In the genomic region with DNA sequence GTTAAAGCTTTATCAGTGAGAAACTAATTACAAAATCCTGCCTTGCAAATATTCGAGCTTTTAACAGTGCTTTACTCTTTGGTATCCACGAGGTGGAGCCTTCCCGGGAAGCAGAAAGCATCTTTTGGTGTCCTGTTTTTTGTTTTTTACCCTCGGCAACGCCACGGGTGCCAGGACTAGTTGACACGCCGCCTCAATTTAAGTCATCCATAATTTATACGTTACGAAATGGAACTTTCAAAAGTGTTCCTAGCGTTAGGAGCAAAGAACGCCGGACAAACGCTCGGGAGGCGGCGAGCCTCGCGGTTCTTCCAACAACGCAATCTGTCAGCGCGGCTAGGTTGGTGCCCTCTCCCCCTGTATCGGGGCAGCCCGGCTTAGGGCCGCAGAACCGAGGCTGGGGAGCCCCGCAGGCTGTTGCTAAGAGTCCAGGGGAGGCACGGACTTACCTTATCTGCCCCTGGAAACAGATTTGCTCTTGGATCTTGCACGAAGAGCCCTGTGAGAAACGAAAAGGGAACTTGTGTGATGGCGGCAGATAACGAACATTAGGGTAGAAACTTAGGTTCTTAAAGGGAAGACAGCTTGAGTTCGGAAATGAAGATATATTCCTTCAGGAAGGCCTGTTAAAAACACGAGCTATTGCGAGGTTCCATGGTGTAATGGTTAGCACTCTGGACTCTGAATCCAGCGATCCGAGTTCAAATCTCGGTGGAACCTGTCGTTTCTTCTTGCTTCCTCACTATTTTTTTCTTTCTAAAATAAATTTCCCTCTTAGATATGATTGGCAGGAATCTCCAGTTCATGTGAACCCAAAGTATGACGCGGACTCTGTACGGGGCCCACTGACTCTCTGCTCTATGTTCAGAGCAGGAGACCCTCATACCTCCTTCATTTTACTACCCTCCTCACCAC, we compare ENCODE assay signal across 8 cellular contexts. TPM values are rescaled to one million over a fixed set of nuclear protein-coding genes. Genes with fewer than 3 reads are reported as not detected.
DNase-seq lines count a peak whose midpoint lies in the region; ATAC-seq and TF ChIP-seq lines count a peak whose summit lies in the region.

No MANE protein-coding gene starts in this region.

- POLR2A ChIA-PET in AG04449 (lab: Yijun Ruan, JAX) = interaction anchor here (1.5 kb wide), 1 partner anchor 233 kb away, joined by 4 read pairs; no protein-coding TSS in a partner anchor
- POLR2A ChIA-PET in activated CD4-positive, alpha-beta T cell treated with anti-CD3 and anti-CD28 coated beads, Interleukin-2, amount 10 ng/mL, durations not matched to agents 7 days and 5 days (lab: Charles Lee) = no interaction called here

- TF ChIP-seq POLR2A in lower leg skin (IDR thresholded peaks at IDR 0.05) = no peak

- 1 to 2% methylated on average over 42 of the region's 42 CpGs for WGBS in lower leg skin, 2 donors

- CTCF ChIA-PET in AG04449 (lab: Yijun Ruan, JAX) = interaction anchor here (0.7 to 4.1 kb wide), 31 partner anchors 9 to 392 kb away, joined by 3 to 37 read pairs (median 3); no protein-coding TSS in a partner anchor
- CTCF ChIA-PET in activated CD4-positive, alpha-beta T cell treated with anti-CD3 and anti-CD28 coated beads, Interleukin-2, amount 10 ng/mL, durations not matched to agents 7 days and 5 days (lab: Charles Lee) = interaction anchor here (0.6 to 2.0 kb wide), 15 partner anchors 9 to 342 kb away, joined by 3 to 22 read pairs (median 3); a partner anchor contains a TSS

- ATAC-seq in GM18519 (IDR thresholded peaks at IDR 0.05; ENCODE audit: low FRiP score, unreplicated experiment) = peak; percentile 56
- peak; percentile 71 for ATAC-seq in HG03196 (IDR thresholded peaks at IDR 0.05; ENCODE audit: unreplicated experiment)

- peaks cover 37% of the 10 kb centered on the region for H3K27me3 Mint-ChIP-seq in activated CD4-positive, alpha-beta T cell treated with anti-CD3 and anti-CD28 coated beads, Interleukin-2, amount 10 ng/mL, durations not matched to agents 7 days and 5 days

- H3K27ac Mint-ChIP-seq in activated CD4-positive, alpha-beta T cell treated with anti-CD3 and anti-CD28 coated beads, Interleukin-2, amount 10 ng/mL, durations not matched to agents 7 days and 5 days = peak overlapping the region; percentile 77

- intact Hi-C loops in lower leg skin (cut with DNase I; ENCODE audit: low total_unique reads) = loop anchor here (5.0 kb wide), 1 partner anchor 937 kb away; no protein-coding TSS in a partner anchor

- H3K4me1 Mint-ChIP-seq in activated CD4-positive, alpha-beta T cell treated with anti-CD3 and anti-CD28 coated beads, Interleukin-2, amount 10 ng/mL, durations not matched to agents 7 days and 5 days = peaks cover 20% of the 10 kb centered on the region

- H3K4me3 ChIP-seq in AG04449 (ENCODE audit: low read depth, low read length) (peak overlapping the region; percentile 78), lower leg skin (ENCODE audit: low read depth, poor library complexity, severe bottlenecking) (peak overlapping the region; percentile 82)

- H3K9me3 Mint-ChIP-seq in activated CD4-positive, alpha-beta T cell treated with anti-CD3 and anti-CD28 coated beads, Interleukin-2, amount 10 ng/mL, durations not matched to agents 7 days and 5 days = no peaks in the 10 kb centered on the region

- no peaks in the 10 kb centered on the region for H3K36me3 Mint-ChIP-seq in activated CD4-positive, alpha-beta T cell treated with anti-CD3 and anti-CD28 coated beads, Interleukin-2, amount 10 ng/mL, durations not matched to agents 7 days and 5 days (ENCODE audit: low read depth)

- DNase-seq in AG04449 (ENCODE audit: low read depth, low spot score) = peak; percentile 63
- peak; percentile 75 for DNase-seq in NCI-H510A treated with DMSO at 0.1 percent for 48 hours (lab: John Stamatoyannopoulos, UW)
- DNase-seq in activated CD4-positive, alpha-beta T cell treated with anti-CD3 and anti-CD28 coated beads, Interleukin-2, amount 10 ng/mL, durations not matched to agents 7 days and 5 days = peak; percentile 57
- peak; percentile 78 for DNase-seq in ecto neural progenitor cell (ENCODE audit: low spot score)
- DNase-seq in lower leg skin (ENCODE audit: low spot score in 2 of 2) = peak; percentile 65 to 91
- peak; percentile 52 to 53 for DNase-seq in stimulated activated CD4-positive, alpha-beta T cell treated with anti-CD3 and anti-CD28 coated beads, Interleukin-4, amount 100 ng/mL, for 4 hours

- peak; percentile 76 for TF ChIP-seq CTCF in AG04449 (IDR thresholded peaks at IDR 0.05; ENCODE audit: insufficient read depth, low read length, missing control alignments)
- TF ChIP-seq CTCF in lower leg skin (IDR thresholded peaks at IDR 0.05) = no peak

- peak overlapping the region; percentile 73 for H3K4me3 Mint-ChIP-seq in activated CD4-positive, alpha-beta T cell treated with anti-CD3 and anti-CD28 coated beads, Interleukin-2, amount 10 ng/mL, durations not matched to agents 7 days and 5 days

RNA-seq across cellular contexts. Expression of a gene that starts 46.2 kb away (rescaled TPM):
- 10 to 100 TPM; 14.4 to 16.8 TPM for total RNA-seq in activated CD4-positive, alpha-beta T cell treated with anti-CD3 and anti-CD28 coated beads, Interleukin-2, amount 10 ng/mL, durations not matched to agents 7 days and 5 days
- total RNA-seq in lower leg skin = 10 to 100 TPM in 3 of 4 donors, 1 to 10 TPM in 1; 9.5 to 14.0 (median 12.3) TPM

Comparison
In these comparisons a context has a peak if more than half of its experiments do, and no peak if none do; other contexts are left out.
1. Peak in every context shown above with its lines: DNase-seq, ATAC-seq and H3K4me3 ChIP-seq.